9 cellular contexts compared by ENCODE assay signal in genomic region chr18:42053188-42053781, GRCh38.
A peak's percentile ranks its signal among the peaks of the same experiment; 100 is the strongest.
DNase-seq lines count a peak whose midpoint lies in the region; ATAC-seq, FAIRE-seq and TF ChIP-seq lines count a peak whose summit lies in the region.
"Had no signal": no experiment of that assay in that cellular context is flagged by ENCODE, and none has a peak within 500 bp of the region (broad histone marks: within the 10 kb centered on the region; RNA-seq: fewer than 3 reads in every experiment).

No MANE protein-coding gene starts in this region.

- peaks cover 21% of the 10 kb centered on the region for H3K36me3 Mint-ChIP-seq in activated T-helper 1 cell treated with anti-CD3 and anti-CD28 coated beads, Interleukin-12 subunit alpha, Interleukin-12 subunit beta, Interleukin-2, Interleukin-4 antibody, amounts not matched to agents 30 ng/mL and 10 ng/mL and 1 ng/mL, durations not matched to agents 14 hours and 24 hours and 36 hours (ENCODE audit: low read depth)

- intact Hi-C loops in activated T-helper 1 cell treated with anti-CD3 and anti-CD28 coated beads, Interleukin-12 subunit alpha, Interleukin-12 subunit beta, Interleukin-2, Interleukin-4 antibody, amounts not matched to agents 30 ng/mL and 10 ng/mL and 1 ng/mL, durations not matched to agents 14 hours and 24 hours and 36 hours (cut with micrococcal nuclease) = loop anchor here (1.0 to 10.0 kb wide), 5 partner anchors 18 to 1218 kb away; no protein-coding TSS in a partner anchor
- intact Hi-C loops in pancreas (cut with DNase I) = no loop called here

- H3K36me3 ChIP-seq in Peyer's patch (peaks cover 0 to 28% (median 0%) of the 10 kb centered on the region in 3 donors), pancreas (peaks cover 0 to 3% (median 0%) of the 10 kb centered on the region in 3 donors), upper lobe of left lung (peaks cover 3 to 29% (median 13%) of the 10 kb centered on the region in 4 donors)

- no peak for TF ChIP-seq EP300 in upper lobe of left lung (IDR thresholded peaks at IDR 0.05)

- H3K4me1 Mint-ChIP-seq in activated T-helper 1 cell treated with anti-CD3 and anti-CD28 coated beads, Interleukin-12 subunit alpha, Interleukin-12 subunit beta, Interleukin-2, Interleukin-4 antibody, amounts not matched to agents 30 ng/mL and 10 ng/mL and 1 ng/mL, durations not matched to agents 14 hours and 24 hours and 36 hours (ENCODE audit: low read depth) = peaks cover 10% of the 10 kb centered on the region

- H3K27ac ChIP-seq in Peyer's patch = no peak overlapping the region
- no peak overlapping the region for H3K27ac ChIP-seq in pancreas
- H3K27ac ChIP-seq in upper lobe of left lung = no peak overlapping the region

- no peaks in the 10 kb centered on the region for H3K9me3 ChIP-seq in Peyer's patch
- no peaks in the 10 kb centered on the region for H3K9me3 ChIP-seq in pancreas
- no peaks in the 10 kb centered on the region for H3K9me3 ChIP-seq in upper lobe of left lung

- ATAC-seq in GM19463 (IDR thresholded peaks at IDR 0.05; ENCODE audit: unreplicated experiment) (peak; percentile 91), HG03571 (IDR thresholded peaks at IDR 0.05; ENCODE audit: unreplicated experiment) (peak; percentile 81), pancreas (peak; percentile 64 to 94 (median 88)), upper lobe of left lung (ENCODE audit: low FRiP score in 2 of 2) (peak in 1 of 2 donors; percentile 89)

- H3K4me1 ChIP-seq in Peyer's patch (no peaks in the 10 kb centered on the region), pancreas (peaks cover 0 to 7% (median 4%) of the 10 kb centered on the region in 3 donors), upper lobe of left lung (no peaks in the 10 kb centered on the region)

- DNase-seq in COR-L47 (lab: John Stamatoyannopoulos, UW) (peak; percentile 51), Peyer's patch (peak; percentile 24 to 78 (median 57)), fibroblast of the aortic adventitia (ENCODE audit: low read depth) (peak; percentile 80), pancreas (peak in 5 of 6 donors; percentile 31 to 74 (median 40)), upper lobe of left lung (peak in 1 of 2 donors; percentile 50)
- DNase-seq in activated T-helper 1 cell treated with anti-CD3 and anti-CD28 coated beads, Interleukin-12 subunit alpha, Interleukin-12 subunit beta, Interleukin-2, Interleukin-4 antibody, amounts not matched to agents 30 ng/mL and 10 ng/mL and 1 ng/mL, durations not matched to agents 14 hours and 24 hours and 36 hours (ENCODE audit: low spot score) = peak; percentile 34

- H3K4me3 Mint-ChIP-seq in activated T-helper 1 cell treated with anti-CD3 and anti-CD28 coated beads, Interleukin-12 subunit alpha, Interleukin-12 subunit beta, Interleukin-2, Interleukin-4 antibody, amounts not matched to agents 30 ng/mL and 10 ng/mL and 1 ng/mL, durations not matched to agents 14 hours and 24 hours and 36 hours = no peak overlapping the region
- H3K4me3 Mint-ChIP-seq: activated naive CD4-positive, alpha-beta T cell treated with anti-CD3 and anti-CD28 coated beads, Interleukin-2, amount 50 U/mL, for 24 hours had no signal

- 4 to 13% methylated on average over 5 of the region's 5 CpGs for WGBS in pancreas, 2 donors
- 12 to 27% methylated on average over 5 of the region's 5 CpGs for WGBS in upper lobe of left lung, 2 donors

- TF ChIP-seq POLR2A in Peyer's patch (IDR thresholded peaks at IDR 0.05) = no peak
- TF ChIP-seq POLR2A in upper lobe of left lung (IDR thresholded peaks at IDR 0.05) = no peak

- FAIRE-seq in pancreas (lab: Jason Lieb, UNC) = peak; percentile 78

- no peak overlapping the region for H3K27ac Mint-ChIP-seq in activated T-helper 1 cell treated with anti-CD3 and anti-CD28 coated beads, Interleukin-12 subunit alpha, Interleukin-12 subunit beta, Interleukin-2, Interleukin-4 antibody, amounts not matched to agents 30 ng/mL and 10 ng/mL and 1 ng/mL, durations not matched to agents 14 hours and 24 hours and 36 hours
- H3K27ac Mint-ChIP-seq: activated naive CD4-positive, alpha-beta T cell treated with anti-CD3 and anti-CD28 coated beads, Interleukin-2, amount 50 U/mL, for 24 hours had no signal

- H3K9me3 Mint-ChIP-seq in activated T-helper 1 cell treated with anti-CD3 and anti-CD28 coated beads, Interleukin-12 subunit alpha, Interleukin-12 subunit beta, Interleukin-2, Interleukin-4 antibody, amounts not matched to agents 30 ng/mL and 10 ng/mL and 1 ng/mL, durations not matched to agents 14 hours and 24 hours and 36 hours = no peaks in the 10 kb centered on the region
- H3K9me3 Mint-ChIP-seq: activated naive CD4-positive, alpha-beta T cell treated with anti-CD3 and anti-CD28 coated beads, Interleukin-2, amount 50 U/mL, for 24 hours had no signal

- TF ChIP-seq CTCF in Peyer's patch (IDR thresholded peaks at IDR 0.05) = peak; percentile 27 to 86 (median 76)
- TF ChIP-seq CTCF in fibroblast of the aortic adventitia (IDR thresholded peaks at IDR 0.05; ENCODE audit: insufficient read depth, low read length) = peak; percentile 81
- peak; percentile 29 to 80 (median 66) for TF ChIP-seq CTCF in pancreas (IDR thresholded peaks at IDR 0.05)
- TF ChIP-seq CTCF in upper lobe of left lung (IDR thresholded peaks at IDR 0.05) = peak in 5 of 6 experiments; percentile 57 to 68 (median 67)

- H3K27me3 ChIP-seq in Peyer's patch = no peaks in the 10 kb centered on the region
- no peaks in the 10 kb centered on the region for H3K27me3 ChIP-seq in pancreas
- H3K27me3 ChIP-seq in upper lobe of left lung = no peaks in the 10 kb centered on the region

- H3K4me3 ChIP-seq in Peyer's patch = no peak overlapping the region
- no peak overlapping the region for H3K4me3 ChIP-seq in fibroblast of the aortic adventitia (ENCODE audit: low read depth, low read length)
- H3K4me3 ChIP-seq in pancreas = no peak overlapping the region
- H3K4me3 ChIP-seq in upper lobe of left lung = no peak overlapping the region

- no peaks in the 10 kb centered on the region for H3K27me3 Mint-ChIP-seq in activated T-helper 1 cell treated with anti-CD3 and anti-CD28 coated beads, Interleukin-12 subunit alpha, Interleukin-12 subunit beta, Interleukin-2, Interleukin-4 antibody, amounts not matched to agents 30 ng/mL and 10 ng/mL and 1 ng/mL, durations not matched to agents 14 hours and 24 hours and 36 hours (ENCODE audit: insufficient read depth)
- H3K27me3 Mint-ChIP-seq: activated naive CD4-positive, alpha-beta T cell treated with anti-CD3 and anti-CD28 coated beads, Interleukin-2, amount 50 U/mL, for 24 hours had no signal
